Comparison of ENCODE assay signal across 16 cellular contexts in genomic region chr18:47719096-47719780, GRCh38.
A peak's percentile ranks its signal among the peaks of the same experiment; 100 is the strongest.
DNase-seq lines count a peak whose midpoint lies in the region; ATAC-seq, FAIRE-seq and TF ChIP-seq lines count a peak whose summit lies in the region.
"Had no signal": no experiment of that assay in that cellular context is flagged by ENCODE, and none has a peak within 500 bp of the region (broad histone marks: within the 10 kb centered on the region; RNA-seq: fewer than 3 reads in every experiment).

No MANE protein-coding gene starts in this region.

- peaks cover 11% of the 10 kb centered on the region for H3K27me3 Mint-ChIP-seq in endodermal cell (ENCODE audit: insufficient read depth)

- no peaks in the 10 kb centered on the region for H3K36me3 Mint-ChIP-seq in endodermal cell (ENCODE audit: low read depth)
- H3K36me3 Mint-ChIP-seq: CD8-positive, alpha-beta memory T cell had no signal

- H3K4me3 Mint-ChIP-seq in endodermal cell: no peak overlapping the region
- H3K4me3 Mint-ChIP-seq: CD8-positive, alpha-beta memory T cell had no signal

- H3K9me3 Mint-ChIP-seq in endodermal cell: no peaks in the 10 kb centered on the region
- H3K9me3 Mint-ChIP-seq: CD8-positive, alpha-beta memory T cell had no signal

- H3K79me2 ChIP-seq in HepG2 (ENCODE audit: insufficient read depth, low read length) (no peaks in the 10 kb centered on the region), OCI-LY3 (ENCODE audit: low read length) (no peaks in the 10 kb centered on the region)

- no peaks in the 10 kb centered on the region for H3K9me3 ChIP-seq in HepG2 (ENCODE audit: low read length)
- no peaks in the 10 kb centered on the region for H3K9me3 ChIP-seq in right lobe of liver
- H3K9me3 ChIP-seq in OCI-LY3 (ENCODE audit: insufficient read depth, low read length): no peaks in the 10 kb centered on the region
- no peaks in the 10 kb centered on the region for H3K9me3 ChIP-seq in endodermal cell (ENCODE audit: control insufficient read depth, low read length)
- H3K9me3 ChIP-seq: BLaER1 had no signal

- in situ Hi-C loops in HepG2 (cut with HindIII; ENCODE audit: extremely low pct_ligation_motif_present, low pct_unique_long_range_greater_than_20kb): no loop called here

- no peak for TF ChIP-seq RAD21 in HepG2 (CRISPR knock-in tag; IDR thresholded peaks at IDR 0.05)

- no peak for TF ChIP-seq POLR2A in HepG2 (IDR thresholded peaks at IDR 0.05; ENCODE audit: insufficient read depth in 1 of 2, low read depth in 2 of 2, low read length in 2 of 2)
- no peak for TF ChIP-seq POLR2A in right lobe of liver (IDR thresholded peaks at IDR 0.05)

- no peak overlapping the region for H3K9ac ChIP-seq in HepG2 (ENCODE audit: insufficient read depth, low read depth, low read length)
- no peak overlapping the region for H3K9ac ChIP-seq in OCI-LY3 (ENCODE audit: low read length)
- no peak overlapping the region for H3K9ac ChIP-seq in endodermal cell (ENCODE audit: extremely low read depth, low read length, poor library complexity, severe bottlenecking)
- H3K9ac ChIP-seq: BLaER1 had no signal

- no peak for TF ChIP-seq CTCF in HepG2 (CRISPR knock-in tag; IDR thresholded peaks at IDR 0.05)
- no peak for TF ChIP-seq CTCF in right lobe of liver (IDR thresholded peaks at IDR 0.05)
- TF ChIP-seq CTCF in OCI-LY3 (IDR thresholded peaks at IDR 0.05; ENCODE audit: low read depth, low read length): 0 out of 2 replicates have a peak, but pooled peaks have one; percentile 13
- peak; percentile 51 for TF ChIP-seq CTCF in endodermal cell (conservative IDR thresholded peaks at IDR 0.05)

- TF ChIP-seq EP300 in HepG2 (IDR thresholded peaks at IDR 0.05; ENCODE audit: low read depth in 2 of 2, low read length in 2 of 2) (no peak), HepG2 (CRISPR knock-in tag; IDR thresholded peaks at IDR 0.05; ENCODE audit: borderline replicate concordance) (no peak)

- FAIRE-seq in HepG2 (lab: Jason Lieb, UNC): no peak
- FAIRE-seq: GM12892, GM19239, H54 had no signal

- CTCF ChIA-PET in HepG2 (lab: Yijun Ruan, JAX; ENCODE audit: low intra/inter-chr PET ratio, low total read pairs): no interaction called here

- H3K27ac ChIP-seq in HepG2 (ENCODE audit: extremely low read length, insufficient read depth, low read length) (no peak overlapping the region), right lobe of liver (no peak overlapping the region), OCI-LY3 (ENCODE audit: low read length) (no peak overlapping the region), endodermal cell (ENCODE audit: low read depth, low read length) (no peak overlapping the region)
- H3K27ac ChIP-seq: BLaER1 had no signal

- H4K20me1 ChIP-seq in HepG2 (ENCODE audit: insufficient read depth, low read length): no peaks in the 10 kb centered on the region
- no peaks in the 10 kb centered on the region for H4K20me1 ChIP-seq in OCI-LY3 (ENCODE audit: insufficient read depth, low read length)
- H4K20me1 ChIP-seq: BLaER1 had no signal

- H3K36me3 ChIP-seq in HepG2 (replicated peaks in 1 of 2; ENCODE audit: control insufficient read depth in 1 of 2, insufficient read depth in 2 of 2, low read length in 2 of 2) (no peaks in the 10 kb centered on the region), right lobe of liver (no peaks in the 10 kb centered on the region), OCI-LY3 (replicated peaks; ENCODE audit: low read depth, low read length) (no peaks in the 10 kb centered on the region), endodermal cell (ENCODE audit: control insufficient read depth, insufficient read depth, low read length) (no peaks in the 10 kb centered on the region)
- H3K36me3 ChIP-seq: BLaER1 had no signal

- H3K4me3 ChIP-seq in HepG2 (replicated peaks in 1 of 3; ENCODE audit: insufficient read depth in 1 of 3, low read depth in 2 of 3, low read length in 3 of 3) (no peak overlapping the region), right lobe of liver (no peak overlapping the region), OCI-LY3 (ENCODE audit: low read length) (no peak overlapping the region), endodermal cell (ENCODE audit: low read length) (no peak overlapping the region)
- H3K4me3 ChIP-seq: BLaER1 had no signal

- H3K27me3 ChIP-seq in HepG2 (ENCODE audit: control insufficient read depth in 1 of 2, insufficient read depth in 2 of 2, low read length in 2 of 2) (peaks cover 2 to 6% of the 10 kb centered on the region in 2 experiments; a peak in 1 of 5 replicates), right lobe of liver (no peaks in the 10 kb centered on the region), OCI-LY3 (ENCODE audit: low read depth, low read length) (no peaks in the 10 kb centered on the region), endodermal cell (ENCODE audit: control insufficient read depth, insufficient read depth, low read length, poor library complexity, severe bottlenecking) (no peaks in the 10 kb centered on the region)
- H3K27me3 ChIP-seq: BLaER1 had no signal

- H3K4me1 Mint-ChIP-seq in endodermal cell: no peaks in the 10 kb centered on the region
- H3K4me1 Mint-ChIP-seq: CD8-positive, alpha-beta memory T cell had no signal

- peak; percentile 46; the same call in 2 of the 3 replicates for ATAC-seq in HepG2
- ATAC-seq in right lobe of liver: no peak
- ATAC-seq in HG02623 (IDR thresholded peaks at IDR 0.05; ENCODE audit: unreplicated experiment): no peak

- POLR2A ChIA-PET in HepG2 (lab: Yijun Ruan, JAX): no interaction called here

- no TSS peak for BruUV-seq in HepG2 (replicated peaks; lab: Mats Ljungman, UMichigan)

- WGBS in HepG2 (ENCODE audit: low lambda C conversion rate): 5% methylated on average over 7 of the region's 7 CpGs
- 81% methylated on average over 4 of the region's 7 CpGs for WGBS in right lobe of liver (ENCODE audit: insufficient coverage, low coverage, low lambda C conversion rate, missing lambda C conversion rate)
- 85 to 93% methylated on average over 7 of the region's 7 CpGs for WGBS in endodermal cell (ENCODE audit: insufficient coverage in 1 of 2, insufficient read length in 1 of 2), 2 experiments

- H3K4me1 ChIP-seq in HepG2 (ENCODE audit: insufficient read depth, low read length): no peaks in the 10 kb centered on the region
- no peaks in the 10 kb centered on the region for H3K4me1 ChIP-seq in right lobe of liver
- H3K4me1 ChIP-seq in OCI-LY3 (ENCODE audit: low read length): no peaks in the 10 kb centered on the region
- H3K4me1 ChIP-seq in endodermal cell (ENCODE audit: control insufficient read depth, insufficient read depth, low read length): no peaks in the 10 kb centered on the region
- H3K4me1 ChIP-seq: BLaER1 had no signal

- DNase-seq in HepG2 (ENCODE audit: low spot score): no peak
- DNase-seq in right lobe of liver: no peak
- peak; percentile 53 for DNase-seq in endodermal cell
- no peak for DNase-seq in DMS53 treated with DMSO at 0.1 percent for 48 hours (lab: John Stamatoyannopoulos, UW; ENCODE audit: unreplicated experiment)
- DNase-seq in glomerular visceral epithelial cell (ENCODE audit: extremely low spot score): no peak
- no peak for DNase-seq in NCI-H1092 treated with DMSO at 0.1 percent for 48 hours (lab: John Stamatoyannopoulos, UW)
- DNase-seq: 8988T; AML-193; CD8-positive, alpha-beta memory T cell; DMS53 had no signal

- intact Hi-C loops in HepG2 (cut with micrococcal nuclease; ENCODE audit: unreplicated experiment): no loop called here
- intact Hi-C loops in right lobe of liver (cut with DNase I): no loop called here

- H3K4me2 ChIP-seq in HepG2 (ENCODE audit: low read depth, low read length) (no peak overlapping the region), OCI-LY3 (ENCODE audit: low read length) (no peak overlapping the region)
- H3K4me2 ChIP-seq: BLaER1 had no signal

- no peak overlapping the region for H2AFZ ChIP-seq in HepG2 (ENCODE audit: low read length)
- no peak overlapping the region for H2AFZ ChIP-seq in OCI-LY3 (ENCODE audit: low read depth, low read length)

- H3K27ac Mint-ChIP-seq in endodermal cell: no peak overlapping the region
- H3K27ac Mint-ChIP-seq: CD8-positive, alpha-beta memory T cell had no signal

TF ChIP-seq in HepG2, 621 proteins besides CTCF, POLR2A, EP300 and RAD21:
- TF ChIP-seq XRCC5 (optimal IDR thresholded peaks at IDR 0.05; ENCODE audit: low read length): no peak
- no peak for TF ChIP-seq ZNF350 (CRISPR knock-in tag; IDR thresholded peaks at IDR 0.05; ENCODE audit: borderline replicate concordance, low read depth)
- no peak for TF ChIP-seq ZNF263 (CRISPR knock-in tag; IDR thresholded peaks at IDR 0.05)

Comparison
In these comparisons a context has a peak if more than half of its experiments do, and no peak if none do; other contexts are left out.
1. CTCF ChIP-seq: peak in OCI-LY3 (single experiment) and endodermal cell (single experiment); none in HepG2 (single experiment) and right lobe of liver (0 of 4).